15 cellular contexts compared by ENCODE assay signal in the genomic region with DNA sequence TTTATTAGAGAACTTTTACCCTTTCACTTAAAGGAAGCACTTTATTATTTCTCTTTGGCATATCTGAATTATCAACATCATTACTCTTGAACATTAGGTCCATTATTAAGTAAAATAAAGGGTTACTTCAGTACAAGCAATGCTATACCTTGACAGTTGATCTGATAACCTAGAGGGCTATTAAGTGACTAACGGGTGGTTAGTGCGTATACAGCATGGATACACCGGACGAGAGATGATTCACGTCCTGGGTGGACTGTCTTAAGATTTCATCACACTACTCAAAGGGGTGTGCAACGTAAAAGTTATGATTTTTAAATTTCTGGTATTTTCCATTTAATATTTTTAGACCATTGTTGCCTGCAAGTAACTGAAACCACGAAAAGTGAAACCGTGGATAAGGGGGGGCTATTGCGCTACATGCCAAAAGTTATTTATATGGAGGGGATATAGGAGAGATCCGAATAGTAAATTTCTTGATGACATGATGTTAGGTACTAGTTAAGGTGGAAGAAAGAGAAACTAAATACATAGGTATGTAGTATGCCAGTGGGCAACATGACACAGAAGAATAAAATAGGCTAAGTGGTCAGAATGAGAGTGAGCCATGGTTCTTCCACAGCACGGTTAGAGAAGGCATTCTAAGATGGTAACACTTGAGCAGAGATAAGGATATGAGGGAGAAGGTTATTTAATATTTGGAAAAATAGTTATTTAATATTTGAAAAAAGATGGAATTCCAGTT.
DNase-seq lines count a peak whose midpoint lies in the region; TF ChIP-seq lines count a peak whose summit lies in the region.
"Had no signal": no experiment of that assay in that cellular context is flagged by ENCODE, and none has a peak within 500 bp of the region (broad histone marks: within the 10 kb centered on the region; RNA-seq: fewer than 3 reads in every experiment).

No MANE protein-coding gene starts in this region.

- H3K4me1 Mint-ChIP-seq in osteocyte (ENCODE audit: unreplicated experiment) = peaks cover 36% of the 10 kb centered on the region
- H3K4me1 Mint-ChIP-seq in activated naive CD4-positive, alpha-beta T cell treated with anti-CD3 and anti-CD28 coated beads, Interleukin-2, amount 10 ng/mL, durations not matched to agents 7 days and 5 days = no peaks in the 10 kb centered on the region

- WGBS in trophoblast cell (ENCODE audit: extremely low coverage, insufficient coverage, insufficient read length) = no CpG with 5 or more reads among the region's 11 CpGs

- peaks cover 2 to 3% of the 10 kb centered on the region in 2 experiments for H3K4me1 ChIP-seq in trophoblast cell (ENCODE audit: control insufficient read depth in 1 of 2, insufficient read depth in 2 of 2, low read length in 2 of 2)

- no peaks in the 10 kb centered on the region for H3K9me3 ChIP-seq in trophoblast cell (ENCODE audit: insufficient read depth, low read depth, low read length)
- H3K9me3 ChIP-seq: lower lobe of right lung, suprapubic skin had no signal

- H3K4me3 Mint-ChIP-seq in osteocyte (ENCODE audit: unreplicated experiment) = no peak overlapping the region
- H3K4me3 Mint-ChIP-seq in activated naive CD4-positive, alpha-beta T cell treated with anti-CD3 and anti-CD28 coated beads, Interleukin-2, amount 10 ng/mL, durations not matched to agents 7 days and 5 days = no peak overlapping the region
- H3K4me3 Mint-ChIP-seq: activated T-cell treated with anti-CD3 and anti-CD28 coated beads, Interleukin-2, amount 50 U/mL, for 72 hours; T-helper 2 cell treated with Interferon-gamma antibody and Interleukin-4, amounts not matched to agents 5 μg/mL and 100 μg/mL, for 36 hours; WTC11 had no signal

- H3K14ac ChIP-seq in trophoblast cell (ENCODE audit: low read length) = no peak overlapping the region

- H3K27me3 ChIP-seq in trophoblast cell (ENCODE audit: insufficient read depth, low read length) = no peaks in the 10 kb centered on the region
- H3K27me3 ChIP-seq: suprapubic skin had no signal

- H4K91ac ChIP-seq in trophoblast cell (ENCODE audit: low read depth, low read length) = peak overlapping the region; percentile 51

- no peaks in the 10 kb centered on the region for H3K79me2 ChIP-seq in trophoblast cell (ENCODE audit: control insufficient read depth, insufficient read depth, low read length, poor library complexity)

- CTCF ChIA-PET in activated naive CD4-positive, alpha-beta T cell treated with anti-CD3 and anti-CD28 coated beads, Interleukin-2, amount 10 ng/mL, durations not matched to agents 7 days and 5 days (lab: Charles Lee) = no interaction called here

- peaks cover 6% of the 10 kb centered on the region for H3K79me1 ChIP-seq in trophoblast cell (ENCODE audit: low read length)

- peak overlapping the region; percentile 76 for H2BK5ac ChIP-seq in trophoblast cell (ENCODE audit: low read depth, low read length, poor library complexity)

- no peaks in the 10 kb centered on the region for H3K9me3 Mint-ChIP-seq in osteocyte (ENCODE audit: unreplicated experiment)
- H3K9me3 Mint-ChIP-seq in activated naive CD4-positive, alpha-beta T cell treated with anti-CD3 and anti-CD28 coated beads, Interleukin-2, amount 10 ng/mL, durations not matched to agents 7 days and 5 days = no peaks in the 10 kb centered on the region
- H3K9me3 Mint-ChIP-seq: T-helper 2 cell treated with Interferon-gamma antibody and Interleukin-4, amounts not matched to agents 5 μg/mL and 100 μg/mL, for 36 hours had no signal

- DNase-seq in H4 (ENCODE audit: low spot score) (peak; percentile 43), RPMI7951 (ENCODE audit: low read depth) (peak; percentile 71), choroid plexus epithelial cell (ENCODE audit: low read depth) (peak; percentile 83), trophoblast cell (peak; percentile 38 to 74), osteocyte (ENCODE audit: extremely low spot score, unreplicated experiment) (no peak), iPS-NIHi11 (ENCODE audit: low spot score) (no peak)
- DNase-seq in activated naive CD4-positive, alpha-beta T cell treated with anti-CD3 and anti-CD28 coated beads, Interleukin-2, amount 10 ng/mL, durations not matched to agents 7 days and 5 days = no peak
- DNase-seq: activated T-cell treated with anti-CD3 and anti-CD28 coated beads, Interleukin-2, amount 50 U/mL, for 72 hours; DND-41; glutamatergic neuron; lower lobe of right lung; NCI-H1105 treated with DMSO at 0.1 percent for 48 hours had no signal

- H3K36me3 ChIP-seq in trophoblast cell (ENCODE audit: control insufficient read depth in 1 of 2, insufficient read depth in 2 of 2, low read length in 2 of 2) = no peaks in the 10 kb centered on the region
- H3K36me3 ChIP-seq: lower lobe of right lung, suprapubic skin had no signal

- H2BK12ac ChIP-seq in trophoblast cell (ENCODE audit: low read length) = no peak overlapping the region

- TF ChIP-seq CTCF in choroid plexus epithelial cell (conservative IDR thresholded peaks at IDR 0.05; ENCODE audit: low read depth, low read length) (no peak), osteocyte (IDR thresholded peaks at IDR 0.05) (no peak)

- no peaks in the 10 kb centered on the region for H3K36me3 Mint-ChIP-seq in osteocyte (ENCODE audit: unreplicated experiment)
- H3K36me3 Mint-ChIP-seq in activated naive CD4-positive, alpha-beta T cell treated with anti-CD3 and anti-CD28 coated beads, Interleukin-2, amount 10 ng/mL, durations not matched to agents 7 days and 5 days = no peaks in the 10 kb centered on the region
- H3K36me3 Mint-ChIP-seq: WTC11 had no signal

- no peak overlapping the region for H3K9ac ChIP-seq in trophoblast cell (ENCODE audit: low read length)

- H3K4ac ChIP-seq in trophoblast cell (ENCODE audit: low read depth, low read length) = no peak overlapping the region

- H3K27ac Mint-ChIP-seq in osteocyte (ENCODE audit: unreplicated experiment) = no peak overlapping the region
- no peak overlapping the region for H3K27ac Mint-ChIP-seq in activated naive CD4-positive, alpha-beta T cell treated with anti-CD3 and anti-CD28 coated beads, Interleukin-2, amount 10 ng/mL, durations not matched to agents 7 days and 5 days
- H3K27ac Mint-ChIP-seq: activated T-cell treated with anti-CD3 and anti-CD28 coated beads, Interleukin-2, amount 50 U/mL, for 72 hours; T-helper 2 cell treated with Interferon-gamma antibody and Interleukin-4, amounts not matched to agents 5 μg/mL and 100 μg/mL, for 36 hours; WTC11 had no signal

- no peak overlapping the region for H4K12ac ChIP-seq in trophoblast cell (ENCODE audit: low read depth, low read length)

- H3K18ac ChIP-seq in trophoblast cell (ENCODE audit: low read length) = no peak overlapping the region

- H3K27me3 Mint-ChIP-seq in osteocyte (ENCODE audit: unreplicated experiment) = no peaks in the 10 kb centered on the region
- H3K27me3 Mint-ChIP-seq in activated naive CD4-positive, alpha-beta T cell treated with anti-CD3 and anti-CD28 coated beads, Interleukin-2, amount 10 ng/mL, durations not matched to agents 7 days and 5 days = no peaks in the 10 kb centered on the region

- H2AK5ac ChIP-seq in trophoblast cell (ENCODE audit: low read length) = no peak overlapping the region

- H3K4me3 ChIP-seq in choroid plexus epithelial cell (ENCODE audit: low read depth, low read length) (peak overlapping the region; percentile 11), trophoblast cell (ENCODE audit: low read depth, low read length) (no peak overlapping the region)
- H3K4me3 ChIP-seq: lower lobe of right lung, suprapubic skin had no signal

- H2AFZ ChIP-seq in trophoblast cell (ENCODE audit: insufficient read depth, low read length, poor library complexity) = no peak overlapping the region

- no peak overlapping the region for H3K27ac ChIP-seq in trophoblast cell (ENCODE audit: low read depth, low read length)
- H3K27ac ChIP-seq: lower lobe of right lung, suprapubic skin had no signal

- H4K8ac ChIP-seq in trophoblast cell (ENCODE audit: low read depth, low read length) = no peak overlapping the region

- H3K23ac ChIP-seq in trophoblast cell (ENCODE audit: low read length) = no peak overlapping the region

- no peak overlapping the region for H2BK120ac ChIP-seq in trophoblast cell (ENCODE audit: insufficient read depth, low read length, poor library complexity)

- H3K4me2 ChIP-seq in trophoblast cell (ENCODE audit: low read length) = no peak overlapping the region

Comparison
In these comparisons a context has a peak if more than half of its experiments do, and no peak if none do; other contexts are left out.
1. DNase-seq: peak in H4 (single experiment), RPMI7951 (single experiment), choroid plexus epithelial cell (single experiment) and trophoblast cell (2 of 2); none in osteocyte (single experiment), iPS-NIHi11 (single experiment) and activated naive CD4-positive, alpha-beta T cell treated with anti-CD3 and anti-CD28 coated beads, Interleukin-2, amount 10 ng/mL, durations not matched to agents 7 days and 5 days (single experiment).